Comparison of ENCODE assay signal across 34 cellular contexts in genomic region chr7:23619141-23619540, GRCh38.
"Had no signal": no experiment of that assay in that cellular context is flagged by ENCODE, and none has a peak within 500 bp of the region (broad histone marks: within the 10 kb centered on the region; RNA-seq: fewer than 3 reads in every experiment).

No MANE protein-coding gene starts in this region.

- DNase-seq: Karpas-422, Kasumi-1, MG63, MM.1S, MV-4-11, NCI-H1048, NCI-H1092, NCI-H1092 treated with DMSO at 0.1 percent for 48 hours, NCI-H1105, NCI-H1105 treated with DMSO at 0.1 percent for 48 hours, NCI-H1417, NCI-H1417 treated with DMSO at 0.1 percent for 48 hours, NCI-H1436 treated with DMSO at 0.1 percent for 48 hours, NCI-H146, NCI-H1694, NCI-H1694 treated with DMSO at 0.1 percent for 48 hours, NCI-H187, NCI-H187 treated with DMSO at 0.1 percent for 48 hours, NCI-H1930, NCI-H2029, NCI-H2029 treated with DMSO at 0.1 percent for 48 hours, NCI-H2081, NCI-H2081 treated with DMSO at 0.1 percent for 48 hours, NCI-H2107, NCI-H2171, NCI-H2171 treated with DMSO at 0.1 percent for 48 hours, NCI-H2227 treated with DMSO at 0.1 percent for 48 hours, NCI-H345, NCI-H446, NCI-H446 treated with DMSO at 0.1 percent for 48 hours, NCI-H510A, NCI-H510A treated with DMSO at 0.1 percent for 48 hours, NCI-H524 had no signal

- H3K36me3 ChIP-seq: MG63 had no signal

- H3K4me2 ChIP-seq: KMS-11 had no signal

- H3K4me3 ChIP-seq: MG63 had no signal

- H3K27ac ChIP-seq: KMS-11 had no signal

- H3K9ac ChIP-seq: KMS-11 had no signal

- H3K27me3 ChIP-seq: MG63 had no signal
